28 cellular contexts compared by ENCODE assay signal in the genomic region with DNA sequence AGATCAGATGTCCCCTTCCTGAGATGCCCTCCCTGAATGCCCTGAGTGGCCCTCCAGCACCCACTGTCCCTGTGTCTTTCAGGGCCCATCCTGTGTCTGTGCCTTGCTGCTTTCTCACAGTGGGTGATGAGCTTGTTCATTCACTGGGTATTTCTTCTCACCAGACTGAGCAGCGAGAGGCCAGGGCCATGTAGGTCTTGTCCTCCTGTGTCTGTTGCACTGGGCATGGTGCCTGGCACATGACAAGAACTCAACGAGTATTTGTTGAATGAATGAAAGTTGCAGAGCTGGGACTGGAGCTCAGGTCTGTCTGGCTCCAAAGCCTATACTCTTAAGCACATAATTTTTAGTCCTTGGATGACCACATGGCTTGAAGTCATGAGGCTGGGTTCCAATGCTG.
"Had no signal": no experiment of that assay in that cellular context is flagged by ENCODE, and none has a peak within 500 bp of the region (broad histone marks: within the 10 kb centered on the region; RNA-seq: fewer than 3 reads in every experiment).

No MANE protein-coding gene starts in this region.

- H3K4me1 Mint-ChIP-seq: activated CD4-positive, alpha-beta T cell treated with anti-CD3 and anti-CD28 coated beads, Interleukin-2, amount 10 ng/mL, durations not matched to agents 7 days and 5 days; activated T-helper 17 cell treated with anti-CD3 and anti-CD28 coated beads, Interleukin-2, amount 50 U/mL, for 72 hours had no signal

- H3K27me3 ChIP-seq: body of pancreas, colonic mucosa had no signal

- H3K4me1 ChIP-seq: colonic mucosa had no signal

- H3K9me3 ChIP-seq: body of pancreas, colonic mucosa had no signal

- ATAC-seq: activated CD8-positive, alpha-beta T cell treated with anti-CD3 and anti-CD28 coated beads for 36 hours; activated T-cell treated with anti-CD3 and anti-CD28 coated beads, Interleukin-2, amount 50 U/mL, for 4 hours; activated T-helper 17 cell treated with anti-CD3 and anti-CD28 coated beads, Interleukin-2, amount 50 U/mL, for 72 hours; body of pancreas; esophagus mucosa; WTC11 had no signal

- H3K9me3 Mint-ChIP-seq: activated CD4-positive, alpha-beta T cell treated with anti-CD3 and anti-CD28 coated beads, Interleukin-2, amount 10 ng/mL, durations not matched to agents 7 days and 5 days; activated CD8-positive, alpha-beta T cell treated with anti-CD3 and anti-CD28 coated beads for 36 hours; activated T-cell treated with anti-CD3 and anti-CD28 coated beads, Interleukin-2, amount 50 U/mL, for 4 hours; activated T-helper 17 cell treated with anti-CD3 and anti-CD28 coated beads, Interleukin-2, amount 50 U/mL, for 72 hours had no signal

- H3K36me3 Mint-ChIP-seq: activated naive CD8-positive, alpha-beta T cell; WTC11 had no signal

- DNase-seq: activated CD4-positive, alpha-beta T cell treated with anti-CD3 and anti-CD28 coated beads for 1 hour; activated CD4-positive, alpha-beta T cell treated with anti-CD3 and anti-CD28 coated beads for 4 hours; activated CD4-positive, alpha-beta T cell treated with anti-CD3 and anti-CD28 coated beads, Interleukin-2, amount 10 ng/mL, durations not matched to agents 7 days and 5 days; activated CD4-positive, alpha-beta T cell treated with anti-CD3 and anti-CD28 coated beads, Interleukin-2, amount 50 U/mL, for 4 hours; activated CD8-positive, alpha-beta memory T cell treated with anti-CD3 and anti-CD28 coated beads for 24 hours; activated CD8-positive, alpha-beta T cell treated with anti-CD3 and anti-CD28 coated beads for 36 hours; activated effector memory CD4-positive, alpha-beta T cell treated with Interleukin-2 at 50 U/mL for 16 hours; activated gamma-delta T cell treated with Interleukin-2 at 50 U/mL for 16 hours; activated naive CD4-positive, alpha-beta T cell treated with anti-CD3 and anti-CD28 coated beads, Interleukin-2, amount 50 U/mL, for 16 hours; activated naive CD4-positive, alpha-beta T cell treated with Interleukin-2 at 50 U/mL for 16 hours; activated T-cell treated with anti-CD3 and anti-CD28 coated beads, Interleukin-2, amount 50 U/mL, for 4 hours; amniotic stem cell; aorta; body of pancreas; central memory CD4-positive, alpha-beta T cell; cerebellar nuclear complex; colonic mucosa; effector memory CD4-positive, alpha-beta T cell; endodermal cell; foreskin fibroblast; head of caudate nucleus; T-helper 2 cell had no signal

- H3K4me3 Mint-ChIP-seq: activated CD4-positive, alpha-beta T cell treated with anti-CD3 and anti-CD28 coated beads, Interleukin-2, amount 10 ng/mL, durations not matched to agents 7 days and 5 days; activated CD8-positive, alpha-beta T cell treated with anti-CD3 and anti-CD28 coated beads for 36 hours; activated naive CD8-positive, alpha-beta T cell; activated T-cell treated with anti-CD3 and anti-CD28 coated beads, Interleukin-2, amount 50 U/mL, for 4 hours; activated T-helper 17 cell treated with anti-CD3 and anti-CD28 coated beads, Interleukin-2, amount 50 U/mL, for 72 hours; endodermal cell; WTC11 had no signal

- H3K27ac ChIP-seq: body of pancreas, cardiac muscle cell, colonic mucosa, VCaP had no signal

- H3K4me3 ChIP-seq: body of pancreas, cardiac muscle cell, colonic mucosa had no signal

- H3K27ac Mint-ChIP-seq: activated CD4-positive, alpha-beta T cell treated with anti-CD3 and anti-CD28 coated beads, Interleukin-2, amount 10 ng/mL, durations not matched to agents 7 days and 5 days; activated CD8-positive, alpha-beta T cell treated with anti-CD3 and anti-CD28 coated beads for 36 hours; activated naive CD8-positive, alpha-beta T cell; activated T-helper 17 cell treated with anti-CD3 and anti-CD28 coated beads, Interleukin-2, amount 50 U/mL, for 72 hours; endodermal cell; WTC11 had no signal

- H3K36me3 ChIP-seq: cardiac muscle cell, colonic mucosa had no signal
